Comparison of ENCODE assay signal across 13 cellular contexts in genomic region chr15:56832125-56832524, GRCh38.
DNase-seq lines count a peak whose midpoint lies in the region; TF ChIP-seq lines count a peak whose summit lies in the region.
"Had no signal": no experiment of that assay in that cellular context is flagged by ENCODE, and none has a peak within 500 bp of the region (broad histone marks: within the 10 kb centered on the region; RNA-seq: fewer than 3 reads in every experiment).

No MANE protein-coding gene starts in this region.

- TF ChIP-seq CTCF in osteoblast (IDR thresholded peaks at IDR 0.05; ENCODE audit: extremely low read depth, low read depth, low read length) (no peak), vagina (IDR thresholded peaks at IDR 0.05) (no peak)

- H3K4me2 ChIP-seq in osteoblast (ENCODE audit: insufficient read depth, low read length): peak overlapping the region; percentile 59

- DNase-seq in DMS 273 (lab: John Stamatoyannopoulos, UW; ENCODE audit: unreplicated experiment): peak; percentile 44
- DNase-seq in DMS 273 treated with DMSO at 0.1 percent for 48 hours (lab: John Stamatoyannopoulos, UW): no peak
- peak; percentile 66 for DNase-seq in globus pallidus (ENCODE audit: low spot score)
- no peak for DNase-seq in osteoblast (ENCODE audit: insufficient read length, low spot score, missing footprints)
- DNase-seq in vagina (ENCODE audit: extremely low spot score in 2 of 2): no peak
- DNase-seq in DMS79 treated with DMSO at 0.1 percent for 48 hours (lab: John Stamatoyannopoulos, UW): no peak
- no peak for DNase-seq in NCI-H2081 (lab: John Stamatoyannopoulos, UW)
- no peak for DNase-seq in KBM-7
- DNase-seq: activated CD4-positive, alpha-beta memory T cell treated with anti-CD3 and anti-CD28 coated beads for 36 hours; activated naive CD8-positive, alpha-beta T cell treated with anti-CD3 and anti-CD28 coated beads, Interleukin-2, amount 50 U/mL, for 24 hours; NCI-H2029; SJCRH30 had no signal

- intact Hi-C loops in vagina (cut with DNase I): no loop called here

- no peak overlapping the region for H3K27ac ChIP-seq in osteoblast (ENCODE audit: low read depth, low read length)
- peak overlapping the region; percentile 55 for H3K27ac ChIP-seq in vagina
- H3K27ac ChIP-seq: 22Rv1, SJCRH30 had no signal

- H3K4me3 ChIP-seq in osteoblast (ENCODE audit: insufficient read depth, low read length): peak overlapping the region; percentile 41
- H3K4me3 ChIP-seq in vagina: no peak overlapping the region
- H3K4me3 ChIP-seq: SJCRH30 had no signal

- H2AFZ ChIP-seq in osteoblast (ENCODE audit: low read length): peak overlapping the region; percentile 47

- H3K4me1 ChIP-seq in osteoblast (ENCODE audit: insufficient read depth, low read length): peaks cover 15% of the 10 kb centered on the region
- peaks cover 36% of the 10 kb centered on the region for H3K4me1 ChIP-seq in vagina

- no peaks in the 10 kb centered on the region for H3K36me3 ChIP-seq in osteoblast (ENCODE audit: insufficient read depth, low read length)
- H3K36me3 ChIP-seq in vagina: no peaks in the 10 kb centered on the region
- H3K36me3 ChIP-seq: SJCRH30 had no signal

- H3K9me3 ChIP-seq in osteoblast (ENCODE audit: low read depth, low read length) (no peaks in the 10 kb centered on the region), vagina (no peaks in the 10 kb centered on the region)
- H3K9me3 ChIP-seq: SJCRH30 had no signal

- H3K27me3 ChIP-seq in osteoblast (ENCODE audit: insufficient read depth, low read length) (no peaks in the 10 kb centered on the region), vagina (no peaks in the 10 kb centered on the region)
- H3K27me3 ChIP-seq: SJCRH30 had no signal

- H3K79me2 ChIP-seq in osteoblast (ENCODE audit: insufficient read depth, low read length): no peaks in the 10 kb centered on the region

- no peak for TF ChIP-seq POLR2A in vagina (IDR thresholded peaks at IDR 0.05)

- H4K20me1 ChIP-seq in osteoblast (ENCODE audit: insufficient read depth, low read length): no peaks in the 10 kb centered on the region

- in situ Hi-C loops in KBM-7 (cut with MboI; ENCODE audit: low pct_unique_long_range_greater_than_20kb, low sequenced_read_pairs): no loop called here

Comparison
In these comparisons a context has a peak if more than half of its experiments do, and no peak if none do; other contexts are left out.
1. DNase-seq: peak in DMS 273 (single experiment) and globus pallidus (single experiment); none in DMS 273 treated with DMSO at 0.1 percent for 48 hours (single experiment), osteoblast (single experiment), vagina (0 of 2), DMS79 treated with DMSO at 0.1 percent for 48 hours (single experiment), NCI-H2081 (0 of 2) and KBM-7 (single experiment).